Comparison of ENCODE assay signal across 15 cellular contexts in genomic region chr11:60994450-60995135, GRCh38. TPM values are rescaled to one million over a fixed set of nuclear protein-coding genes. Genes with fewer than 3 reads are reported as not detected.
DNase-seq lines count a peak whose midpoint lies in the region; ATAC-seq, FAIRE-seq and TF ChIP-seq lines count a peak whose summit lies in the region.
"Had no signal": no experiment of that assay in that cellular context is flagged by ENCODE, and none has a peak within 500 bp of the region (broad histone marks: within the 10 kb centered on the region; RNA-seq: fewer than 3 reads in every experiment).

No MANE protein-coding gene starts in this region.

- H3K27ac ChIP-seq in CD4-positive, alpha-beta memory T cell (ENCODE audit: low read depth, low read length): peak overlapping the region; percentile 42
- H3K27ac ChIP-seq: brain microvascular endothelial cell had no signal

- H3K36me3 ChIP-seq in CD4-positive, alpha-beta memory T cell (ENCODE audit: insufficient read depth, low read length): peaks cover 47% of the 10 kb centered on the region
- H3K36me3 ChIP-seq: brain microvascular endothelial cell had no signal

- H3K27me3 Mint-ChIP-seq in CD4-positive, alpha-beta memory T cell: no peaks in the 10 kb centered on the region
- H3K27me3 Mint-ChIP-seq in activated naive CD4-positive, alpha-beta T cell treated with anti-CD3 and anti-CD28 coated beads, Interleukin-2, amount 50 U/mL, for 24 hours: no peaks in the 10 kb centered on the region
- H3K27me3 Mint-ChIP-seq in natural killer cell treated with Interleukin-12 subunit alpha and Interleukin-12 subunit beta and Interleukin-15 and Interleukin-18, amount 100 ng/mL, for 72 hours: no peaks in the 10 kb centered on the region

- DNase-seq in CD4-positive, alpha-beta memory T cell: peak in 1 of 5 donors; percentile 61
- DNase-seq in natural killer cell treated with Interleukin-12 subunit alpha and Interleukin-12 subunit beta and Interleukin-15 and Interleukin-18, amount 100 ng/mL, for 72 hours (ENCODE audit: low spot score): no peak
- DNase-seq in AG08395 (ENCODE audit: low spot score) (no peak), urothelium cell line (ENCODE audit: low spot score) (no peak)
- DNase-seq: brain microvascular endothelial cell; foreskin melanocyte; HCEC 1CT; NCI-H2081 treated with DMSO at 0.1 percent for 48 hours; stimulated activated CD4-positive, alpha-beta T cell treated with anti-CD3 and anti-CD28 coated beads, Interleukin-2, amount 100 ng/mL, for 48 hours; stimulated activated naive CD4-positive, alpha-beta T cell had no signal

- TF ChIP-seq EP300 in Ishikawa (IDR thresholded peaks at IDR 0.05; ENCODE audit: borderline replicate concordance): no peak

- H3K4me3 ChIP-seq in CD4-positive, alpha-beta memory T cell (ENCODE audit: low read length in 2 of 2): peak overlapping the region in 1 of 2 donors; percentile 39

- H3K4me1 ChIP-seq in CD4-positive, alpha-beta memory T cell (ENCODE audit: insufficient read depth, low read length): peaks cover 92% of the 10 kb centered on the region

- ATAC-seq in natural killer cell treated with Interleukin-12 subunit alpha and Interleukin-12 subunit beta and Interleukin-15 and Interleukin-18, amount 100 ng/mL, for 72 hours: peak; percentile 84 to 86
- no peak for ATAC-seq in HG02763 (IDR thresholded peaks at IDR 0.05; ENCODE audit: unreplicated experiment)

- peaks cover 51 to 84% (median 68%) of the 10 kb centered on the region in 4 donors for H3K4me1 Mint-ChIP-seq in CD4-positive, alpha-beta memory T cell
- peaks cover 74% of the 10 kb centered on the region for H3K4me1 Mint-ChIP-seq in activated naive CD4-positive, alpha-beta T cell treated with anti-CD3 and anti-CD28 coated beads, Interleukin-2, amount 50 U/mL, for 24 hours
- peaks cover 27% of the 10 kb centered on the region in 2 donors for H3K4me1 Mint-ChIP-seq in natural killer cell treated with Interleukin-12 subunit alpha and Interleukin-12 subunit beta and Interleukin-15 and Interleukin-18, amount 100 ng/mL, for 72 hours (ENCODE audit: low read depth in 2 of 2)

- H3K9me3 Mint-ChIP-seq in CD4-positive, alpha-beta memory T cell: no peaks in the 10 kb centered on the region
- no peaks in the 10 kb centered on the region for H3K9me3 Mint-ChIP-seq in activated naive CD4-positive, alpha-beta T cell treated with anti-CD3 and anti-CD28 coated beads, Interleukin-2, amount 50 U/mL, for 24 hours
- no peaks in the 10 kb centered on the region for H3K9me3 Mint-ChIP-seq in natural killer cell treated with Interleukin-12 subunit alpha and Interleukin-12 subunit beta and Interleukin-15 and Interleukin-18, amount 100 ng/mL, for 72 hours

- FAIRE-seq in urothelium cell line (lab: Jason Lieb, UNC): no peak
- FAIRE-seq: islet of Langerhans had no signal

- intact Hi-C loops in CD4-positive, alpha-beta memory T cell (cut with micrococcal nuclease): no loop called here

- CTCF ChIA-PET in CD4-positive, alpha-beta memory T cell (lab: Charles Lee; ENCODE audit: partially characterized antibody): interaction anchor here (0.6 to 3.0 kb wide), 3 partner anchors 12 to 25 kb away, joined by 3 to 12 read pairs (median 8); no protein-coding TSS in a partner anchor

- peak overlapping the region; percentile 46 to 81 (median 74) for H3K4me3 Mint-ChIP-seq in CD4-positive, alpha-beta memory T cell
- peak overlapping the region; percentile 86 for H3K4me3 Mint-ChIP-seq in activated naive CD4-positive, alpha-beta T cell treated with anti-CD3 and anti-CD28 coated beads, Interleukin-2, amount 50 U/mL, for 24 hours
- peak overlapping the region; percentile 85 for H3K4me3 Mint-ChIP-seq in natural killer cell treated with Interleukin-12 subunit alpha and Interleukin-12 subunit beta and Interleukin-15 and Interleukin-18, amount 100 ng/mL, for 72 hours

- H3K27ac Mint-ChIP-seq in CD4-positive, alpha-beta memory T cell: peak overlapping the region; percentile 84 to 96 (median 94)
- H3K27ac Mint-ChIP-seq in activated naive CD4-positive, alpha-beta T cell treated with anti-CD3 and anti-CD28 coated beads, Interleukin-2, amount 50 U/mL, for 24 hours: peak overlapping the region; percentile 99
- peak overlapping the region; percentile 91 to 94 for H3K27ac Mint-ChIP-seq in natural killer cell treated with Interleukin-12 subunit alpha and Interleukin-12 subunit beta and Interleukin-15 and Interleukin-18, amount 100 ng/mL, for 72 hours

- H3K36me3 Mint-ChIP-seq in CD4-positive, alpha-beta memory T cell: peaks cover 47 to 70% of the 10 kb centered on the region in 2 donors
- H3K36me3 Mint-ChIP-seq in activated naive CD4-positive, alpha-beta T cell treated with anti-CD3 and anti-CD28 coated beads, Interleukin-2, amount 50 U/mL, for 24 hours: peaks cover 29% of the 10 kb centered on the region
- H3K36me3 Mint-ChIP-seq in natural killer cell treated with Interleukin-12 subunit alpha and Interleukin-12 subunit beta and Interleukin-15 and Interleukin-18, amount 100 ng/mL, for 72 hours: no peaks in the 10 kb centered on the region

- no peaks in the 10 kb centered on the region for H3K27me3 ChIP-seq in CD4-positive, alpha-beta memory T cell (ENCODE audit: insufficient read depth, low read length)

- no peak for TF ChIP-seq RAD21 in Ishikawa (IDR thresholded peaks at IDR 0.05; ENCODE audit: low read depth)

- POLR2A ChIA-PET in CD4-positive, alpha-beta memory T cell (lab: Charles Lee; ENCODE audit: partially characterized antibody): interaction anchor here (0.7 to 8.5 kb wide), 14 partner anchors 7 to 119 kb away, joined by 3 to 75 read pairs (median 8); no protein-coding TSS in a partner anchor

- H3K9me3 ChIP-seq in CD4-positive, alpha-beta memory T cell (ENCODE audit: control insufficient read depth in 1 of 2, low read length in 2 of 2): no peaks in the 10 kb centered on the region

TF ChIP-seq in Ishikawa, 13 proteins besides CTCF, POLR2A, EP300 and RAD21:
- no peak for TF ChIP-seq NFIC (IDR thresholded peaks at IDR 0.05)
- no peak for TF ChIP-seq CREB1 (IDR thresholded peaks at IDR 0.05; ENCODE audit: low read depth)
- TF ChIP-seq MAX (IDR thresholded peaks at IDR 0.05): peak; percentile 21; the same call in 1 of the 2 replicates
- TF ChIP-seq CEBPB (IDR thresholded peaks at IDR 0.05): no peak
TF ChIP-seq in Ishikawa: peak in this region for 1.

RNA-seq across cellular contexts. Expression of gene CD6, which starts 23.1 kb away (rescaled TPM):
- total RNA-seq in CD4-positive, alpha-beta memory T cell: 100 to 1,000 TPM; 414 to 428 TPM
- polyA plus RNA-seq in CD4-positive, alpha-beta memory T cell: 100 to 1,000 TPM; 281 to 298 TPM
- total RNA-seq in natural killer cell treated with Interleukin-12 subunit alpha and Interleukin-12 subunit beta and Interleukin-15 and Interleukin-18, amount 100 ng/mL, for 72 hours: 10 to 100 TPM in 1 of 2 donors, 1 to 10 TPM in 1; 5.9 to 44.0 TPM
- total RNA-seq: pulmonary artery endothelial cell had no signal

RNA-seq across cellular contexts. Expression of gene SLC15A3, which starts 42.6 kb away (rescaled TPM):
- 1 to 10 TPM; 4.6 to 5.4 TPM for total RNA-seq in CD4-positive, alpha-beta memory T cell
- under 1 TPM in 1 of 2 donors, not detected in 1; 0.29 TPM for polyA plus RNA-seq in CD4-positive, alpha-beta memory T cell
- 1 to 10 TPM; 1.2 to 5.0 TPM for total RNA-seq in natural killer cell treated with Interleukin-12 subunit alpha and Interleukin-12 subunit beta and Interleukin-15 and Interleukin-18, amount 100 ng/mL, for 72 hours

Comparison
In these comparisons a context has a peak if more than half of its experiments do, and no peak if none do; other contexts are left out.
1. RNA of gene CD6, which starts 23.1 kb away (total RNA-seq): 414 to 428 TPM in CD4-positive, alpha-beta memory T cell; 5.9 to 44.0 TPM in natural killer cell treated with Interleukin-12 subunit alpha and Interleukin-12 subunit beta and Interleukin-15 and Interleukin-18, amount 100 ng/mL, for 72 hours; every median in the first group is over 4 times any median in the second.
2. Peak in every context shown above with its lines, with median percentiles within 50 percentile points of each other: H3K27ac Mint-ChIP-seq and H3K4me3 Mint-ChIP-seq.